Comparison of ENCODE assay signal across 1 cellular context in the genomic region with DNA sequence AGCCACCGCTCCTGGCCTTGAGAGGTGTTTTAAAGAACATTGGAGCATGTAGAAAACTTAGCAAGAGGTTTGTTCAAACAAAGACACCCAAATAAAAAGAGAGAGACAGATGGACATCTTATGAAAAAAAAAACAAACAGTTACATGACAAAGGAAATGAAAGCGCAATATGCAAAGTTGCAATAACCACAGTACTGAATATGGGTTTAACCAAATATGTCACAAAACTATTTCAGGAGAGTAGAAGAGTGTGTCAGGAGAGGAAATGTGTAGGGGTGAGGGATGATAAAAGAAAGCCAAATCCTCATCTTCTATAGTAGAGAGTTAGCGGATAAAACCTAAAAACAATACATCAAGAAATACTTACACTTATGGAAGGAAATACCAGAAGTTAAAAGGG.
TF ChIP-seq lines count a peak whose summit lies in the region.

No MANE protein-coding gene starts in this region.

TF ChIP-seq in GM12878, 131 proteins besides CTCF, POLR2A, EP300 and RAD21 (continued from another document and continues in another):
- TF ChIP-seq, protein P1, sequence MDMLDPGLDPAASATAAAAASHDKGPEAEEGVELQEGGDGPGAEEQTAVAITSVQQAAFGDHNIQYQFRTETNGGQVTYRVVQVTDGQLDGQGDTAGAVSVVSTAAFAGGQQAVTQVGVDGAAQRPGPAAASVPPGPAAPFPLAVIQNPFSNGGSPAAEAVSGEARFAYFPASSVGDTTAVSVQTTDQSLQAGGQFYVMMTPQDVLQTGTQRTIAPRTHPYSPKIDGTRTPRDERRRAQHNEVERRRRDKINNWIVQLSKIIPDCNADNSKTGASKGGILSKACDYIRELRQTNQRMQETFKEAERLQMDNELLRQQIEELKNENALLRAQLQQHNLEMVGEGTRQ (IDR thresholded peaks at IDR 0.05; ENCODE audit: borderline replicate concordance, low read depth, low read length) = no peak
- peak; percentile 57; the same call in 1 of the 2 replicates for TF ChIP-seq CBFB (IDR thresholded peaks at IDR 0.05; ENCODE audit: low read depth)
- TF ChIP-seq RELA (IDR thresholded peaks at IDR 0.05; ENCODE audit: borderline replicate concordance, partially characterized antibody) = no peak
- TF ChIP-seq SPI1 (IDR thresholded peaks at IDR 0.05; ENCODE audit: borderline replicate concordance, insufficient read depth, low read depth, low read length) = peak; percentile 61
- TF ChIP-seq, protein P2, sequence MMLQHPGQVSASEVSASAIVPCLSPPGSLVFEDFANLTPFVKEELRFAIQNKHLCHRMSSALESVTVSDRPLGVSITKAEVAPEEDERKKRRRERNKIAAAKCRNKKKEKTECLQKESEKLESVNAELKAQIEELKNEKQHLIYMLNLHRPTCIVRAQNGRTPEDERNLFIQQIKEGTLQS (IDR thresholded peaks at IDR 0.05; ENCODE audit: borderline replicate concordance, extremely low read depth, low read depth, low read length) = no peak
- TF ChIP-seq MYB (IDR thresholded peaks at IDR 0.05; ENCODE audit: borderline replicate concordance, low read depth, low read length) = no peak
- TF ChIP-seq ETV6 (conservative IDR thresholded peaks at IDR 0.05 in 1 of 2, IDR thresholded peaks at IDR 0.05 in 1 of 2; ENCODE audit: borderline replicate concordance in 1 of 2, low read depth in 1 of 2) = peak in 1 of 2 experiments; percentile 27; a peak in 1 of 4 replicates
- TF ChIP-seq LARP7 (IDR thresholded peaks at IDR 0.05) = no peak
- TF ChIP-seq EGR1 (IDR thresholded peaks at IDR 0.05; ENCODE audit: borderline replicate concordance in 1 of 2, low read depth in 2 of 2, low read length in 2 of 2) = no peak
- TF ChIP-seq, protein P3, sequence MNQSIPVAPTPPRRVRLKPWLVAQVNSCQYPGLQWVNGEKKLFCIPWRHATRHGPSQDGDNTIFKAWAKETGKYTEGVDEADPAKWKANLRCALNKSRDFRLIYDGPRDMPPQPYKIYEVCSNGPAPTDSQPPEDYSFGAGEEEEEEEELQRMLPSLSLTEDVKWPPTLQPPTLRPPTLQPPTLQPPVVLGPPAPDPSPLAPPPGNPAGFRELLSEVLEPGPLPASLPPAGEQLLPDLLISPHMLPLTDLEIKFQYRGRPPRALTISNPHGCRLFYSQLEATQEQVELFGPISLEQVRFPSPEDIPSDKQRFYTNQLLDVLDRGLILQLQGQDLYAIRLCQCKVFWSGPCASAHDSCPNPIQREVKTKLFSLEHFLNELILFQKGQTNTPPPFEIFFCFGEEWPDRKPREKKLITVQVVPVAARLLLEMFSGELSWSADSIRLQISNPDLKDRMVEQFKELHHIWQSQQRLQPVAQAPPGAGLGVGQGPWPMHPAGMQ (IDR thresholded peaks at IDR 0.05; ENCODE audit: borderline replicate concordance) = no peak
- no peak for TF ChIP-seq GATAD2B (conservative IDR thresholded peaks at IDR 0.05; ENCODE audit: low read depth)
- TF ChIP-seq CBX5 (IDR thresholded peaks at IDR 0.05; ENCODE audit: low read depth) = no peak
- TF ChIP-seq SIN3A (IDR thresholded peaks at IDR 0.05; ENCODE audit: low read depth, low read length) = no peak
- TF ChIP-seq JUNB (IDR thresholded peaks at IDR 0.05) = no peak
- TF ChIP-seq MTA3 (IDR thresholded peaks at IDR 0.05; ENCODE audit: borderline replicate concordance, low read length) = peak; percentile 62; the same call in 1 of the 2 replicates
- no peak for TF ChIP-seq CREB1 (IDR thresholded peaks at IDR 0.05; ENCODE audit: low read depth)
- TF ChIP-seq IRF4 (IDR thresholded peaks at IDR 0.05; ENCODE audit: low read depth, low read length) = no peak
- peak; percentile 66; the same call in 1 of the 2 replicates for TF ChIP-seq BCL11A (IDR thresholded peaks at IDR 0.05; ENCODE audit: low read depth, low read length)
- TF ChIP-seq ESRRA (IDR thresholded peaks at IDR 0.05; ENCODE audit: low read length) = no peak
- TF ChIP-seq MEF2B (IDR thresholded peaks at IDR 0.05; ENCODE audit: partially characterized antibody, poor library complexity, severe bottlenecking) = peak; percentile 52
- peak; percentile 61 for TF ChIP-seq SP1 (IDR thresholded peaks at IDR 0.05; ENCODE audit: low read depth, low read length)
- TF ChIP-seq RBBP5 (conservative IDR thresholded peaks at IDR 0.05) = no peak
- no peak for TF ChIP-seq RB1 (IDR thresholded peaks at IDR 0.05; ENCODE audit: borderline replicate concordance)
- TF ChIP-seq YY1 (IDR thresholded peaks at IDR 0.05; ENCODE audit: low read depth, low read length) = no peak
- peak; percentile 40; the same call in 1 of the 2 replicates for TF ChIP-seq ZBED1 (IDR thresholded peaks at IDR 0.05; ENCODE audit: borderline replicate concordance)
- TF ChIP-seq, protein P4, sequence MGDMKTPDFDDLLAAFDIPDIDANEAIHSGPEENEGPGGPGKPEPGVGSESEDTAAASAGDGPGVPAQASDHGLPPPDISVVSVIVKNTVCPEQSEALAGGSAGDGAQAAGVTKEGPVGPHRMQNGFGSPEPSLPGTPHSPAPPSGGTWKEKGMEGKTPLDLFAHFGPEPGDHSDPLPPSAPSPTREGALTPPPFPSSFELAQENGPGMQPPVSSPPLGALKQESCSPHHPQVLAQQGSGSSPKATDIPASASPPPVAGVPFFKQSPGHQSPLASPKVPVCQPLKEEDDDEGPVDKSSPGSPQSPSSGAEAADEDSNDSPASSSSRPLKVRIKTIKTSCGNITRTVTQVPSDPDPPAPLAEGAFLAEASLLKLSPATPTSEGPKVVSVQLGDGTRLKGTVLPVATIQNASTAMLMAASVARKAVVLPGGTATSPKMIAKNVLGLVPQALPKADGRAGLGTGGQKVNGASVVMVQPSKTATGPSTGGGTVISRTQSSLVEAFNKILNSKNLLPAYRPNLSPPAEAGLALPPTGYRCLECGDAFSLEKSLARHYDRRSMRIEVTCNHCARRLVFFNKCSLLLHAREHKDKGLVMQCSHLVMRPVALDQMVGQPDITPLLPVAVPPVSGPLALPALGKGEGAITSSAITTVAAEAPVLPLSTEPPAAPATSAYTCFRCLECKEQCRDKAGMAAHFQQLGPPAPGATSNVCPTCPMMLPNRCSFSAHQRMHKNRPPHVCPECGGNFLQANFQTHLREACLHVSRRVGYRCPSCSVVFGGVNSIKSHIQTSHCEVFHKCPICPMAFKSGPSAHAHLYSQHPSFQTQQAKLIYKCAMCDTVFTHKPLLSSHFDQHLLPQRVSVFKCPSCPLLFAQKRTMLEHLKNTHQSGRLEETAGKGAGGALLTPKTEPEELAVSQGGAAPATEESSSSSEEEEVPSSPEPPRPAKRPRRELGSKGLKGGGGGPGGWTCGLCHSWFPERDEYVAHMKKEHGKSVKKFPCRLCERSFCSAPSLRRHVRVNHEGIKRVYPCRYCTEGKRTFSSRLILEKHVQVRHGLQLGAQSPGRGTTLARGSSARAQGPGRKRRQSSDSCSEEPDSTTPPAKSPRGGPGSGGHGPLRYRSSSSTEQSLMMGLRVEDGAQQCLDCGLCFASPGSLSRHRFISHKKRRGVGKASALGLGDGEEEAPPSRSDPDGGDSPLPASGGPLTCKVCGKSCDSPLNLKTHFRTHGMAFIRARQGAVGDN (IDR thresholded peaks at IDR 0.05) = no peak
- TF ChIP-seq JUND (IDR thresholded peaks at IDR 0.05; ENCODE audit: low read depth, low read length) = no peak
- TF ChIP-seq, protein P5, sequence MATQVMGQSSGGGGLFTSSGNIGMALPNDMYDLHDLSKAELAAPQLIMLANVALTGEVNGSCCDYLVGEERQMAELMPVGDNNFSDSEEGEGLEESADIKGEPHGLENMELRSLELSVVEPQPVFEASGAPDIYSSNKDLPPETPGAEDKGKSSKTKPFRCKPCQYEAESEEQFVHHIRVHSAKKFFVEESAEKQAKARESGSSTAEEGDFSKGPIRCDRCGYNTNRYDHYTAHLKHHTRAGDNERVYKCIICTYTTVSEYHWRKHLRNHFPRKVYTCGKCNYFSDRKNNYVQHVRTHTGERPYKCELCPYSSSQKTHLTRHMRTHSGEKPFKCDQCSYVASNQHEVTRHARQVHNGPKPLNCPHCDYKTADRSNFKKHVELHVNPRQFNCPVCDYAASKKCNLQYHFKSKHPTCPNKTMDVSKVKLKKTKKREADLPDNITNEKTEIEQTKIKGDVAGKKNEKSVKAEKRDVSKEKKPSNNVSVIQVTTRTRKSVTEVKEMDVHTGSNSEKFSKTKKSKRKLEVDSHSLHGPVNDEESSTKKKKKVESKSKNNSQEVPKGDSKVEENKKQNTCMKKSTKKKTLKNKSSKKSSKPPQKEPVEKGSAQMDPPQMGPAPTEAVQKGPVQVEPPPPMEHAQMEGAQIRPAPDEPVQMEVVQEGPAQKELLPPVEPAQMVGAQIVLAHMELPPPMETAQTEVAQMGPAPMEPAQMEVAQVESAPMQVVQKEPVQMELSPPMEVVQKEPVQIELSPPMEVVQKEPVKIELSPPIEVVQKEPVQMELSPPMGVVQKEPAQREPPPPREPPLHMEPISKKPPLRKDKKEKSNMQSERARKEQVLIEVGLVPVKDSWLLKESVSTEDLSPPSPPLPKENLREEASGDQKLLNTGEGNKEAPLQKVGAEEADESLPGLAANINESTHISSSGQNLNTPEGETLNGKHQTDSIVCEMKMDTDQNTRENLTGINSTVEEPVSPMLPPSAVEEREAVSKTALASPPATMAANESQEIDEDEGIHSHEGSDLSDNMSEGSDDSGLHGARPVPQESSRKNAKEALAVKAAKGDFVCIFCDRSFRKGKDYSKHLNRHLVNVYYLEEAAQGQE (IDR thresholded peaks at IDR 0.05; ENCODE audit: low read depth, low read length) = no peak
- no peak for TF ChIP-seq CEBPB (IDR thresholded peaks at IDR 0.05; ENCODE audit: borderline replicate concordance in 1 of 2, low read depth in 2 of 2, low read length in 2 of 2)
- TF ChIP-seq NFIC (IDR thresholded peaks at IDR 0.05; ENCODE audit: low read depth, low read length) = peak; percentile 85
- no peak for TF ChIP-seq TCF7 (IDR thresholded peaks at IDR 0.05; ENCODE audit: borderline replicate concordance)
- TF ChIP-seq, protein P6, sequence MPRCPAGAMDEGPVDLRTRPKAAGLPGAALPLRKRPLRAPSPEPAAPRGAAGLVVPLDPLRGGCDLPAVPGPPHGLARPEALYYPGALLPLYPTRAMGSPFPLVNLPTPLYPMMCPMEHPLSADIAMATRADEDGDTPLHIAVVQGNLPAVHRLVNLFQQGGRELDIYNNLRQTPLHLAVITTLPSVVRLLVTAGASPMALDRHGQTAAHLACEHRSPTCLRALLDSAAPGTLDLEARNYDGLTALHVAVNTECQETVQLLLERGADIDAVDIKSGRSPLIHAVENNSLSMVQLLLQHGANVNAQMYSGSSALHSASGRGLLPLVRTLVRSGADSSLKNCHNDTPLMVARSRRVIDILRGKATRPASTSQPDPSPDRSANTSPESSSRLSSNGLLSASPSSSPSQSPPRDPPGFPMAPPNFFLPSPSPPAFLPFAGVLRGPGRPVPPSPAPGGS (IDR thresholded peaks at IDR 0.05; ENCODE audit: borderline replicate concordance, insufficient read depth, low read depth, low read length, poor library complexity, severe bottlenecking) = no peak
- TF ChIP-seq MTA2 (IDR thresholded peaks at IDR 0.05; ENCODE audit: low read depth) = no peak
- TF ChIP-seq, protein P7, sequence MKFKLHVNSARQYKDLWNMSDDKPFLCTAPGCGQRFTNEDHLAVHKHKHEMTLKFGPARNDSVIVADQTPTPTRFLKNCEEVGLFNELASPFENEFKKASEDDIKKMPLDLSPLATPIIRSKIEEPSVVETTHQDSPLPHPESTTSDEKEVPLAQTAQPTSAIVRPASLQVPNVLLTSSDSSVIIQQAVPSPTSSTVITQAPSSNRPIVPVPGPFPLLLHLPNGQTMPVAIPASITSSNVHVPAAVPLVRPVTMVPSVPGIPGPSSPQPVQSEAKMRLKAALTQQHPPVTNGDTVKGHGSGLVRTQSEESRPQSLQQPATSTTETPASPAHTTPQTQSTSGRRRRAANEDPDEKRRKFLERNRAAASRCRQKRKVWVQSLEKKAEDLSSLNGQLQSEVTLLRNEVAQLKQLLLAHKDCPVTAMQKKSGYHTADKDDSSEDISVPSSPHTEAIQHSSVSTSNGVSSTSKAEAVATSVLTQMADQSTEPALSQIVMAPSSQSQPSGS (IDR thresholded peaks at IDR 0.05; ENCODE audit: low read length) = peak; percentile 79; the same call in 1 of the 2 replicates
- no peak for TF ChIP-seq POLR2AphosphoS5 (IDR thresholded peaks at IDR 0.05; ENCODE audit: low read length)
- TF ChIP-seq ZNF274 (IDR thresholded peaks at IDR 0.05; ENCODE audit: insufficient read depth, insufficient read length) = no peak
- TF ChIP-seq, protein P8, sequence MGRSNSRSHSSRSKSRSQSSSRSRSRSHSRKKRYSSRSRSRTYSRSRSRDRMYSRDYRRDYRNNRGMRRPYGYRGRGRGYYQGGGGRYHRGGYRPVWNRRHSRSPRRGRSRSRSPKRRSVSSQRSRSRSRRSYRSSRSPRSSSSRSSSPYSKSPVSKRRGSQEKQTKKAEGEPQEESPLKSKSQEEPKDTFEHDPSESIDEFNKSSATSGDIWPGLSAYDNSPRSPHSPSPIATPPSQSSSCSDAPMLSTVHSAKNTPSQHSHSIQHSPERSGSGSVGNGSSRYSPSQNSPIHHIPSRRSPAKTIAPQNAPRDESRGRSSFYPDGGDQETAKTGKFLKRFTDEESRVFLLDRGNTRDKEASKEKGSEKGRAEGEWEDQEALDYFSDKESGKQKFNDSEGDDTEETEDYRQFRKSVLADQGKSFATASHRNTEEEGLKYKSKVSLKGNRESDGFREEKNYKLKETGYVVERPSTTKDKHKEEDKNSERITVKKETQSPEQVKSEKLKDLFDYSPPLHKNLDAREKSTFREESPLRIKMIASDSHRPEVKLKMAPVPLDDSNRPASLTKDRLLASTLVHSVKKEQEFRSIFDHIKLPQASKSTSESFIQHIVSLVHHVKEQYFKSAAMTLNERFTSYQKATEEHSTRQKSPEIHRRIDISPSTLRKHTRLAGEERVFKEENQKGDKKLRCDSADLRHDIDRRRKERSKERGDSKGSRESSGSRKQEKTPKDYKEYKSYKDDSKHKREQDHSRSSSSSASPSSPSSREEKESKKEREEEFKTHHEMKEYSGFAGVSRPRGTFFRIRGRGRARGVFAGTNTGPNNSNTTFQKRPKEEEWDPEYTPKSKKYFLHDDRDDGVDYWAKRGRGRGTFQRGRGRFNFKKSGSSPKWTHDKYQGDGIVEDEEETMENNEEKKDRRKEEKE (IDR thresholded peaks at IDR 0.05) = no peak
- TF ChIP-seq ZNF207 (IDR thresholded peaks at IDR 0.05; ENCODE audit: borderline replicate concordance) = no peak
- TF ChIP-seq CREM (IDR thresholded peaks at IDR 0.05; ENCODE audit: low read depth) = peak; percentile 70
- TF ChIP-seq, protein P9, sequence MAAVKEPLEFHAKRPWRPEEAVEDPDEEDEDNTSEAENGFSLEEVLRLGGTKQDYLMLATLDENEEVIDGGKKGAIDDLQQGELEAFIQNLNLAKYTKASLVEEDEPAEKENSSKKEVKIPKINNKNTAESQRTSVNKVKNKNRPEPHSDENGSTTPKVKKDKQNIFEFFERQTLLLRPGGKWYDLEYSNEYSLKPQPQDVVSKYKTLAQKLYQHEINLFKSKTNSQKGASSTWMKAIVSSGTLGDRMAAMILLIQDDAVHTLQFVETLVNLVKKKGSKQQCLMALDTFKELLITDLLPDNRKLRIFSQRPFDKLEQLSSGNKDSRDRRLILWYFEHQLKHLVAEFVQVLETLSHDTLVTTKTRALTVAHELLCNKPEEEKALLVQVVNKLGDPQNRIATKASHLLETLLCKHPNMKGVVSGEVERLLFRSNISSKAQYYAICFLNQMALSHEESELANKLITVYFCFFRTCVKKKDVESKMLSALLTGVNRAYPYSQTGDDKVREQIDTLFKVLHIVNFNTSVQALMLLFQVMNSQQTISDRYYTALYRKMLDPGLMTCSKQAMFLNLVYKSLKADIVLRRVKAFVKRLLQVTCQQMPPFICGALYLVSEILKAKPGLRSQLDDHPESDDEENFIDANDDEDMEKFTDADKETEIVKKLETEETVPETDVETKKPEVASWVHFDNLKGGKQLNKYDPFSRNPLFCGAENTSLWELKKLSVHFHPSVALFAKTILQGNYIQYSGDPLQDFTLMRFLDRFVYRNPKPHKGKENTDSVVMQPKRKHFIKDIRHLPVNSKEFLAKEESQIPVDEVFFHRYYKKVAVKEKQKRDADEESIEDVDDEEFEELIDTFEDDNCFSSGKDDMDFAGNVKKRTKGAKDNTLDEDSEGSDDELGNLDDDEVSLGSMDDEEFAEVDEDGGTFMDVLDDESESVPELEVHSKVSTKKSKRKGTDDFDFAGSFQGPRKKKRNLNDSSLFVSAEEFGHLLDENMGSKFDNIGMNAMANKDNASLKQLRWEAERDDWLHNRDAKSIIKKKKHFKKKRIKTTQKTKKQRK (IDR thresholded peaks at IDR 0.05; ENCODE audit: low read depth, low read length) = no peak
